In the genomic region with DNA sequence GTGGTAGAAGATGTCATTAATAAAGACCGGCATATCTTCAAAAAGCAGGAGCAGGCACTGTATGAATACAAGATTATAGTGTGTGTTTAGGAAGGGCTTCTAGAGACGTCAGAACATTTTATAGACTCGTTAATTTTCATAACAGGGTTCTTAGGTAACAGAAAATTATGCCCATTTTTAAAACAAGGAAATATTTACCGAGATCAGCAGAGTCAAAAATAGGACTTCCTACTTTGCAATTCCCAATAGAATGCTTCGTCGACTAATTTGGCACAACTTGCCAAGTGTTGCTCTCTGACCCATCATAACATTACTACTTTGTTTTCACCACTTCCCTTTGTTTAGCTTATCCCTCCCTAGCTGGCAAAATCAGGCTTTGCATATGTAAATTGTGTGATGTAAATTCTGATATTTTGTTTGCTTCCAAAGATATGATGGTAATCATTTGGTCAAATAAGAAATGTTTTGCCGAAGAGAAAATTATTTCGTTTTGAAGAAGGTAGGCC, we compare ENCODE assay signal across 8 cellular contexts. TPM values are rescaled to one million over a fixed set of nuclear protein-coding genes. Genes with fewer than 3 reads are reported as not detected.
DNase-seq lines count a peak whose midpoint lies in the region; TF ChIP-seq lines count a peak whose summit lies in the region.

No MANE protein-coding gene starts in this region.

- H3K27ac ChIP-seq in breast epithelium (peak overlapping the region; percentile 97 to 98), tibial nerve (peak overlapping the region; percentile 89 to 98 (median 94))

- H3K36me3 ChIP-seq in MG63 (peaks cover 5% of the 10 kb centered on the region), breast epithelium (no peaks in the 10 kb centered on the region), tibial nerve (no peaks in the 10 kb centered on the region)

- no peak for TF ChIP-seq POLR2A in breast epithelium (IDR thresholded peaks at IDR 0.05)
- no peak for TF ChIP-seq POLR2A in lower leg skin (IDR thresholded peaks at IDR 0.05)
- TF ChIP-seq POLR2A in tibial nerve (IDR thresholded peaks at IDR 0.05), result no peak

- peaks cover 0 to 3% of the 10 kb centered on the region in 2 donors for H3K4me1 ChIP-seq in breast epithelium
- peaks cover 0 to 26% (median 18%) of the 10 kb centered on the region in 4 donors for H3K4me1 ChIP-seq in tibial nerve

- DNase-seq in CD1c-positive myeloid dendritic cell (ENCODE audit: extremely low spot score) (peak; percentile 85), MG63 (peak; percentile 23), breast epithelium (ENCODE audit: low spot score in 2 of 2) (no peak), lower leg skin (ENCODE audit: low spot score in 2 of 2) (peak in 1 of 2 donors; percentile 56), tibial nerve (ENCODE audit: low spot score in 2 of 2) (peak in 1 of 2 donors; percentile 37), SHP77 (lab: John Stamatoyannopoulos, UW) (no peak), nucleus accumbens (lab: John Stamatoyannopoulos, UW) (no peak)
- DNase-seq in stimulated activated CD4-positive, alpha-beta T cell treated with anti-CD3 and anti-CD28 coated beads, Interleukin-2, amount 100 ng/mL, for 24 hours, result no peak

- H3K9me3 ChIP-seq in MG63, result no peaks in the 10 kb centered on the region
- H3K9me3 ChIP-seq in breast epithelium, result no peaks in the 10 kb centered on the region
- H3K9me3 ChIP-seq in tibial nerve, result no peaks in the 10 kb centered on the region

- no peaks in the 10 kb centered on the region for H3K27me3 ChIP-seq in MG63
- no peaks in the 10 kb centered on the region for H3K27me3 ChIP-seq in breast epithelium
- H3K27me3 ChIP-seq in tibial nerve, result no peaks in the 10 kb centered on the region

- TF ChIP-seq EP300 in tibial nerve (IDR thresholded peaks at IDR 0.05), result no peak

- TF ChIP-seq CTCF in breast epithelium (IDR thresholded peaks at IDR 0.05) (no peak), lower leg skin (IDR thresholded peaks at IDR 0.05) (no peak), tibial nerve (IDR thresholded peaks at IDR 0.05) (no peak)

- intact Hi-C loops in breast epithelium (cut with DNase I; ENCODE audit: low total_unique reads), result no loop called here
- intact Hi-C loops in lower leg skin (cut with DNase I; ENCODE audit: low total_unique reads), result no loop called here

- H3K4me3 ChIP-seq in MG63 (peak overlapping the region; percentile 76), breast epithelium (peak overlapping the region; percentile 74 to 92 (median 78)), lower leg skin (ENCODE audit: low read depth, poor library complexity, severe bottlenecking) (peak overlapping the region; percentile 49), tibial nerve (peak overlapping the region; percentile 64 to 94 (median 86))

- 12 to 18% methylated on average over 8 of the region's 8 CpGs for WGBS in lower leg skin, 2 donors
- WGBS in tibial nerve, 2 donors, result 4 to 6% methylated on average over 8 of the region's 8 CpGs

RNA-seq across cellular contexts. Expression of a gene that starts 0.9 kb away (rescaled TPM):
- total RNA-seq in MG63 (2014; rRNA removed; shearing (Covaris generic); ENCODE audit: low replicate concordance), result 45.2 and 62.2 TPM in 2 replicates
- total RNA-seq in breast epithelium, result 10 to 100 TPM; 43.9 to 51.5 (median 48.0) TPM
- 10 to 100 TPM; 45.4 to 59.3 (median 53.6) TPM for total RNA-seq in lower leg skin
- total RNA-seq in tibial nerve, result 10 to 100 TPM; 28.5 to 38.4 (median 37.7) TPM

Comparison
In these comparisons a context has a peak if more than half of its experiments do, and no peak if none do; other contexts are left out.
1. DNase-seq: peak in CD1c-positive myeloid dendritic cell (single experiment) and MG63 (single experiment); none in breast epithelium (0 of 2), SHP77 (0 of 2), stimulated activated CD4-positive, alpha-beta T cell treated with anti-CD3 and anti-CD28 coated beads, Interleukin-2, amount 100 ng/mL, for 24 hours (0 of 2) and nucleus accumbens (0 of 56).
2. Peak in every context shown above with its lines, with median percentiles within 50 percentile points of each other: H3K4me3 ChIP-seq.